Comparison of ENCODE assay signal across 8 cellular contexts in the genomic region with DNA sequence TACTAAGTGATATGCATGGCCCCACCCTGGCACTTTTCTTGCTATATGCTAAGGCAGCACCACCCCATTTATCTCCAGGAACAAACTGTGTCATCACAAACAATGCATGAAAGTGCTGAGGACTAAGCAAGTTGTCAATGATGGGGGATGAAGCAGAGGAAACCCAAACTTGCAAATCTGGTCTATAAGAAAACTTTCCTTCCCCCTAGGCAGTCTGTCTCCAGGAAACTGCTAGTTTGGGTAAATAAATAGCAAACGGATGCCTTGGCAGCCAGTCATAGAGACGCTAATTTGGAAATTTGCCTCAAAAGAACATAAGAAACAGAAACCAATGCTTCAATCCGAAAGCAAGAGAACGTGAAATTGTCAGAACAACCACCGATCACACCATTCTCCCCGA. TPM values are rescaled to one million over a fixed set of nuclear protein-coding genes. Genes with fewer than 3 reads are reported as not detected.
DNase-seq lines count a peak whose midpoint lies in the region; ATAC-seq, FAIRE-seq and TF ChIP-seq lines count a peak whose summit lies in the region.

No MANE protein-coding gene starts in this region.

- H3K27me3 ChIP-seq in A673 (replicated peaks; ENCODE audit: insufficient read depth, low read depth, low read length, poor library complexity) (peaks cover 41% of the 10 kb centered on the region), adipocyte (replicated peaks; ENCODE audit: control insufficient read depth, insufficient read depth, low read length) (no peaks in the 10 kb centered on the region)

- peak overlapping the region; percentile 4 for H3K9ac ChIP-seq in adipocyte (ENCODE audit: low read length)

- TF ChIP-seq POLR2A in GM12892 (IDR thresholded peaks at IDR 0.05; ENCODE audit: low read depth, low read length): no peak

- peak; percentile 11 for DNase-seq in A673 (ENCODE audit: low spot score)
- DNase-seq in adipocyte (ENCODE audit: low read depth): peak; percentile 83
- peak; percentile 79 for DNase-seq in iris pigment epithelial cell (ENCODE audit: low read depth)
- DNase-seq in mesenteric fat pad (ENCODE audit: low spot score): no peak
- no peak for DNase-seq in GM12892 (ENCODE audit: insufficient read length)
- no peak for DNase-seq in NCI-H187 (lab: John Stamatoyannopoulos, UW)

- TF ChIP-seq CTCF in A673 (conservative IDR thresholded peaks at IDR 0.05; ENCODE audit: low read depth, low read length): no peak

- H3K27ac ChIP-seq in A673 (ENCODE audit: low read depth, low read length, poor library complexity, severe bottlenecking): no peak overlapping the region

- intact Hi-C loops in A673 (cut with micrococcal nuclease; ENCODE audit: unreplicated experiment): no loop called here

- BruUV-seq in A673 (replicated peaks; lab: Mats Ljungman, UMichigan): no TSS peak

- FAIRE-seq in GM12892 (lab: Jason Lieb, UNC): no peak

- peak overlapping the region; percentile 13 for H3K4me3 ChIP-seq in A673 (ENCODE audit: low read depth, low read length, poor library complexity, severe bottlenecking)
- H3K4me3 ChIP-seq in adipocyte (ENCODE audit: low read length): peak overlapping the region; percentile 74

- H3K36me3 ChIP-seq in A673 (ENCODE audit: insufficient read depth, low read length, poor library complexity, severe bottlenecking) (no peaks in the 10 kb centered on the region), adipocyte (ENCODE audit: control insufficient read depth, insufficient read depth, low read length, severe bottlenecking) (no peaks in the 10 kb centered on the region)

- ATAC-seq in GM21723 (IDR thresholded peaks at IDR 0.05; ENCODE audit: unreplicated experiment) (peak; percentile 69), GM18873 (IDR thresholded peaks at IDR 0.05; ENCODE audit: low FRiP score, unreplicated experiment) (no peak)

- CTCF ChIA-PET in A673 (lab: Charles Lee): no interaction called here

- H3K9me3 ChIP-seq in A673 (ENCODE audit: low read depth, low read length, poor library complexity, severe bottlenecking): no peaks in the 10 kb centered on the region
- H3K9me3 ChIP-seq in adipocyte (ENCODE audit: control insufficient read depth, low read length): no peaks in the 10 kb centered on the region

- POLR2A ChIA-PET in A673 (lab: Charles Lee; ENCODE audit: low non-redundant PET): no interaction called here

- no peaks in the 10 kb centered on the region for H3K4me1 ChIP-seq in A673 (ENCODE audit: insufficient read depth, low read length, poor library complexity, severe bottlenecking)
- H3K4me1 ChIP-seq in adipocyte (ENCODE audit: control insufficient read depth, insufficient read depth, low read length): peaks cover 10% of the 10 kb centered on the region

RNA-seq across cellular contexts. Expression of a gene that starts 5.6 kb away (rescaled TPM):
- total RNA-seq in A673 (2021) (163 and 175 TPM in 2 replicates), mesenteric fat pad (89.4 TPM)
- polyA plus RNA-seq in GM12892 (2012; ENCODE audit: missing spikeins): 96.8 TPM

Comparison
In these comparisons a context has a peak if more than half of its experiments do, and no peak if none do; other contexts are left out.
1. DNase-seq: peak in A673 (single experiment), adipocyte (single experiment) and iris pigment epithelial cell (single experiment); none in mesenteric fat pad (single experiment), GM12892 (single experiment) and NCI-H187 (0 of 2).